In genomic region chr15:95259513-95259912, GRCh38 we compare ENCODE assay signal across 8 cellular contexts.
DNase-seq lines count a peak whose midpoint lies in the region; ATAC-seq and TF ChIP-seq lines count a peak whose summit lies in the region.

No MANE protein-coding gene starts in this region.

- H3K36me3 ChIP-seq in adipocyte (ENCODE audit: control insufficient read depth, insufficient read depth, low read length, severe bottlenecking) (no peaks in the 10 kb centered on the region), left ventricle myocardium inferior (no peaks in the 10 kb centered on the region)

- H3K27me3 Mint-ChIP-seq in CD4-positive, alpha-beta T cell: peaks cover 38% of the 10 kb centered on the region

- H3K4me3 ChIP-seq in adipocyte (ENCODE audit: low read length) (no peak overlapping the region), left ventricle myocardium inferior (no peak overlapping the region), retinal pigment epithelial cell (ENCODE audit: low read length) (no peak overlapping the region)

- POLR2A ChIA-PET in CD4-positive, alpha-beta T cell (lab: Charles Lee): no interaction called here

- no peak overlapping the region for H3K4me3 Mint-ChIP-seq in CD4-positive, alpha-beta T cell

- H3K4me1 Mint-ChIP-seq in CD4-positive, alpha-beta T cell (ENCODE audit: low read depth): no peaks in the 10 kb centered on the region

- no peaks in the 10 kb centered on the region for H3K9me3 ChIP-seq in CD4-positive, alpha-beta T cell (ENCODE audit: control insufficient read depth, low read length)
- H3K9me3 ChIP-seq in adipocyte (ENCODE audit: control insufficient read depth, low read length) (no peaks in the 10 kb centered on the region), left ventricle myocardium inferior (replicated peaks) (no peaks in the 10 kb centered on the region)

- no peak overlapping the region for H3K27ac ChIP-seq in CD4-positive, alpha-beta T cell (ENCODE audit: low read depth, low read length)
- H3K27ac ChIP-seq in left ventricle myocardium inferior (replicated peaks): peak overlapping the region; percentile 64

- no peak for ATAC-seq in CD4-positive, alpha-beta T cell (ENCODE audit: poor library complexity)
- ATAC-seq in GM21360 (IDR thresholded peaks at IDR 0.05; ENCODE audit: unreplicated experiment) (peak; percentile 93), GM21576 (IDR thresholded peaks at IDR 0.05; ENCODE audit: unreplicated experiment) (no peak)

- TF ChIP-seq CTCF in CD4-positive, alpha-beta T cell (IDR thresholded peaks at IDR 0.05): peak; percentile 74
- TF ChIP-seq CTCF in left ventricle myocardium inferior (IDR thresholded peaks at IDR 0.05; ENCODE audit: borderline replicate concordance): peak; percentile 84
- peak; percentile 78 for TF ChIP-seq CTCF in retinal pigment epithelial cell (conservative IDR thresholded peaks at IDR 0.05; ENCODE audit: low read depth, low read length)

- no peaks in the 10 kb centered on the region for H3K27me3 ChIP-seq in CD4-positive, alpha-beta T cell (ENCODE audit: control insufficient read depth, insufficient read depth, low read length)
- H3K27me3 ChIP-seq in adipocyte (replicated peaks; ENCODE audit: control insufficient read depth, insufficient read depth, low read length) (no peaks in the 10 kb centered on the region), left ventricle myocardium inferior (ENCODE audit: low read depth) (peaks cover 9% of the 10 kb centered on the region)

- H3K9ac ChIP-seq in adipocyte (ENCODE audit: low read length): peak overlapping the region; percentile 55

- CTCF ChIA-PET in CD4-positive, alpha-beta T cell (lab: Charles Lee): no interaction called here

- H3K9me3 Mint-ChIP-seq in CD4-positive, alpha-beta T cell: no peaks in the 10 kb centered on the region

- no peaks in the 10 kb centered on the region for H3K36me3 Mint-ChIP-seq in CD4-positive, alpha-beta T cell (ENCODE audit: low read depth)

- no peak overlapping the region for H3K27ac Mint-ChIP-seq in CD4-positive, alpha-beta T cell

- intact Hi-C loops in CD4-positive, alpha-beta T cell (cut with DNase I, micrococcal nuclease): no loop called here
- intact Hi-C loops in left ventricle myocardium inferior (cut with micrococcal nuclease): loop anchor here (5.0 to 10.0 kb wide), 2 partner anchors 1065 to 1978 kb away; no protein-coding TSS in a partner anchor

- H3K4me1 ChIP-seq in adipocyte (ENCODE audit: control insufficient read depth, insufficient read depth, low read length): peaks cover 45% of the 10 kb centered on the region
- peaks cover 11% of the 10 kb centered on the region for H3K4me1 ChIP-seq in left ventricle myocardium inferior

- DNase-seq in CD4-positive, alpha-beta T cell: peak; percentile 11 to 49 (median 24)
- peak; percentile 62 for DNase-seq in M059J (ENCODE audit: low read depth)
- peak; percentile 68 for DNase-seq in SK-N-DZ (ENCODE audit: low spot score)
- peak; percentile 90 for DNase-seq in adipocyte (ENCODE audit: low read depth)
- peak; percentile 35 for DNase-seq in left ventricle myocardium inferior
- no peak for DNase-seq in retinal pigment epithelial cell (ENCODE audit: low read depth)
